ENCODE assay signal across 14 cellular contexts in genomic region chr11:23564370-23564769, GRCh38.
"Had no signal": no experiment of that assay in that cellular context is flagged by ENCODE, and none has a peak within 500 bp of the region (broad histone marks: within the 10 kb centered on the region; RNA-seq: fewer than 3 reads in every experiment).

No MANE protein-coding gene starts in this region.

- H3K4me1 Mint-ChIP-seq: activated CD4-positive, alpha-beta T cell treated with anti-CD3 and anti-CD28 coated beads, Interleukin-2, amount 10 ng/mL, durations not matched to agents 7 days and 5 days; activated naive CD8-positive, alpha-beta T cell treated with anti-CD3 and anti-CD28 coated beads, Interleukin-2, amount 10 ng/mL, durations not matched to agents 7 days and 5 days; central memory CD8-positive, alpha-beta T cell; neural crest cell had no signal

- H3K27ac Mint-ChIP-seq: activated CD4-positive, alpha-beta T cell treated with anti-CD3 and anti-CD28 coated beads, Interleukin-2, amount 10 ng/mL, durations not matched to agents 7 days and 5 days; activated naive CD8-positive, alpha-beta T cell treated with anti-CD3 and anti-CD28 coated beads, Interleukin-2, amount 10 ng/mL, durations not matched to agents 7 days and 5 days; activated T-helper 1 cell treated with anti-CD3 and anti-CD28 coated beads, Interleukin-12 subunit alpha, Interleukin-12 subunit beta, Interleukin-2, Interleukin-4 antibody, amounts not matched to agents 30 ng/mL and 10 ng/mL and 1 ng/mL, durations not matched to agents 14 hours and 24 hours and 36 hours; T-helper 2 cell treated with Interferon-gamma antibody and Interleukin-4, amounts not matched to agents 5 μg/mL and 100 μg/mL, for 36 hours had no signal

- ATAC-seq: right lobe of liver; stimulated activated naive CD8-positive, alpha-beta T cell treated with anti-CD3 and anti-CD28 coated beads, Interleukin-15, Interleukin-2, amounts not matched to agents 100 U/mL and 50 U/mL, for 24 hours had no signal

- H3K9me3 Mint-ChIP-seq: activated CD4-positive, alpha-beta T cell treated with anti-CD3 and anti-CD28 coated beads, Interleukin-2, amount 10 ng/mL, durations not matched to agents 7 days and 5 days; activated naive CD8-positive, alpha-beta T cell treated with anti-CD3 and anti-CD28 coated beads, Interleukin-2, amount 10 ng/mL, durations not matched to agents 7 days and 5 days; activated T-helper 1 cell treated with anti-CD3 and anti-CD28 coated beads, Interleukin-12 subunit alpha, Interleukin-12 subunit beta, Interleukin-2, Interleukin-4 antibody, amounts not matched to agents 30 ng/mL and 10 ng/mL and 1 ng/mL, durations not matched to agents 14 hours and 24 hours and 36 hours; brain had no signal

- H3K4me3 Mint-ChIP-seq: activated CD4-positive, alpha-beta T cell treated with anti-CD3 and anti-CD28 coated beads, Interleukin-2, amount 10 ng/mL, durations not matched to agents 7 days and 5 days; activated naive CD8-positive, alpha-beta T cell treated with anti-CD3 and anti-CD28 coated beads, Interleukin-2, amount 10 ng/mL, durations not matched to agents 7 days and 5 days; activated T-helper 1 cell treated with anti-CD3 and anti-CD28 coated beads, Interleukin-12 subunit alpha, Interleukin-12 subunit beta, Interleukin-2, Interleukin-4 antibody, amounts not matched to agents 30 ng/mL and 10 ng/mL and 1 ng/mL, durations not matched to agents 14 hours and 24 hours and 36 hours; central memory CD8-positive, alpha-beta T cell; neural crest cell; T-helper 2 cell treated with Interferon-gamma antibody and Interleukin-4, amounts not matched to agents 5 μg/mL and 100 μg/mL, for 36 hours had no signal

- H3K36me3 Mint-ChIP-seq: activated naive CD8-positive, alpha-beta T cell treated with anti-CD3 and anti-CD28 coated beads, Interleukin-2, amount 10 ng/mL, durations not matched to agents 7 days and 5 days; brain had no signal

- DNase-seq: activated CD4-positive, alpha-beta T cell treated with anti-CD3 and anti-CD28 coated beads, Interleukin-2, amount 10 ng/mL, durations not matched to agents 7 days and 5 days; activated naive CD4-positive, alpha-beta T cell; activated naive CD8-positive, alpha-beta T cell treated with anti-CD3 and anti-CD28 coated beads, Interleukin-2, amount 10 ng/mL, durations not matched to agents 7 days and 5 days; foreskin fibroblast; glutamatergic neuron; ovary; right lobe of liver; stimulated activated naive CD8-positive, alpha-beta T cell treated with anti-CD3 and anti-CD28 coated beads, Interleukin-15, Interleukin-2, amounts not matched to agents 100 U/mL and 50 U/mL, for 24 hours; transverse colon had no signal

- H3K27me3 Mint-ChIP-seq: activated CD4-positive, alpha-beta T cell treated with anti-CD3 and anti-CD28 coated beads, Interleukin-2, amount 10 ng/mL, durations not matched to agents 7 days and 5 days; activated naive CD8-positive, alpha-beta T cell treated with anti-CD3 and anti-CD28 coated beads, Interleukin-2, amount 10 ng/mL, durations not matched to agents 7 days and 5 days; brain; central memory CD8-positive, alpha-beta T cell had no signal
